In the genomic region with DNA sequence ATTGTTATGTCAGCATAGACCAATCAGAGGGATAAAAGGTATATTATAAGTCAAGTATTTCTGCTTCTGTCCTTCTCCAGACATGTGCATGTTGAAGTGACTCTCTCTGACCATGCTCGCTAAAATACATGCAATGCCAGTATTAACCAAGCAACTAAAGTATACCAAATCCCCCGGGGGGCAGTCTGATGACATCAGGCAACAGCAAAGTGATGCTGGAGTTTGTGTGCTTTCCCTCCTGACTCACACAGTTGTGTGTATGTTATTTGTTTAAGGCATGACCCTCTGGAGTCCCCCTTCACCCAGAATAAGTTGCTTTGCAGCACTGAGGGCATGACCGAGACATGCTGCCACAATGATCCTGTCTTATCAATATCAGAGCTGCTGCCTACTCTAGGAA, we compare ENCODE assay signal across 31 cellular contexts. TPM values are rescaled to one million over a fixed set of nuclear protein-coding genes. Genes with fewer than 3 reads are reported as not detected.
"Had no signal": no experiment of that assay in that cellular context is flagged by ENCODE, and none has a peak within 500 bp of the region (broad histone marks: within the 10 kb centered on the region; RNA-seq: fewer than 3 reads in every experiment).

No MANE protein-coding gene starts in this region.

- H3K4me3 ChIP-seq: esophagus squamous epithelium, ovary, right lobe of liver, thyroid gland, upper lobe of right lung had no signal

- H3K27me3 ChIP-seq: ovary, right lobe of liver, thyroid gland had no signal

- DNase-seq: activated CD4-positive, alpha-beta T cell treated with anti-CD3 and anti-CD28 coated beads for 4 hours; activated CD4-positive, alpha-beta T cell treated with anti-CD3 and anti-CD28 coated beads, Interleukin-2, amount 50 U/mL, for 4 hours; activated CD8-positive, alpha-beta memory T cell treated with anti-CD3 and anti-CD28 coated beads, Interleukin-2, amount 50 U/mL, for 4 hours; activated effector memory CD4-positive, alpha-beta T cell treated with anti-CD3 and anti-CD28 coated beads, Interleukin-2, amount 50 U/mL, for 16 hours; activated naive CD4-positive, alpha-beta T cell treated with anti-CD3 and anti-CD28 coated beads for 36 hours; activated naive CD8-positive, alpha-beta T cell treated with anti-CD3 and anti-CD28 coated beads, Interleukin-2, amount 10 ng/mL, durations not matched to agents 7 days and 5 days; activated T-cell treated with anti-CD3 and anti-CD28 coated beads, Interleukin-2, amount 50 U/mL, for 1 hour; central memory CD4-positive, alpha-beta T cell; effector CD4-positive, alpha-beta T cell; esophagus squamous epithelium; hippocampal formation; left cardiac atrium; left ventricle myocardium superior; ovary; right lobe of liver; small intestine; stimulated activated CD4-positive, alpha-beta T cell treated with anti-CD3 and anti-CD28 coated beads, Interleukin-4, amount 100 ng/mL, for 4 hours; stimulated activated CD8-positive, alpha-beta memory T cell treated with anti-CD3 and anti-CD28 coated beads, Interleukin-4, amount 100 ng/mL, for 48 hours; stimulated activated naive CD8-positive, alpha-beta T cell treated with anti-CD3 and anti-CD28 coated beads, Interleukin-15, amount 100 ng/mL, for 72 hours; T-helper 1 cell; thyroid gland; upper lobe of right lung had no signal

- H3K27ac ChIP-seq: epithelial cell of prostate, esophagus squamous epithelium, ovary, right lobe of liver, thyroid gland, upper lobe of right lung, VCaP had no signal

- H3K36me3 ChIP-seq: esophagus squamous epithelium, ovary, right lobe of liver, thyroid gland, upper lobe of right lung had no signal

- ATAC-seq: left cardiac atrium; left ventricle myocardium superior; right lobe of liver; stimulated activated memory B cell treated with anti-CD40 and anti-IgM and Interleukin-4, amounts not matched to agents 10 μg/mL and 1 μg/mL and 100 μg/mL, for 72 hours; stimulated activated naive CD8-positive, alpha-beta T cell treated with anti-CD3 and anti-CD28 coated beads, Interleukin-15, amount 100 ng/mL, for 72 hours; upper lobe of right lung had no signal

- H3K9me3 ChIP-seq: esophagus squamous epithelium, ovary, right lobe of liver, thyroid gland, upper lobe of right lung had no signal

- H3K4me1 ChIP-seq: upper lobe of right lung had no signal

RNA-seq across cellular contexts. Expression of a gene that starts 2.1 kb away (rescaled TPM):
- total RNA-seq: activated CD8-positive, alpha-beta memory T cell treated with anti-CD3 and anti-CD28 coated beads for 36 hours; activated naive CD4-positive, alpha-beta T cell treated with anti-CD3 and anti-CD28 coated beads for 36 hours; activated naive CD8-positive, alpha-beta T cell treated with anti-CD3 and anti-CD28 coated beads, Interleukin-2, amount 10 ng/mL, durations not matched to agents 7 days and 5 days; astrocyte; esophagus squamous epithelium; lung microvascular endothelial cell; renal cortical epithelial cell; thyroid gland; upper lobe of right lung had no signal
- polyA plus RNA-seq: keratinocyte had no signal

RNA-seq across cellular contexts. Expression of a gene that starts 8.4 kb away (rescaled TPM):
- total RNA-seq: activated CD8-positive, alpha-beta memory T cell treated with anti-CD3 and anti-CD28 coated beads for 36 hours; activated naive CD4-positive, alpha-beta T cell treated with anti-CD3 and anti-CD28 coated beads for 36 hours; activated naive CD8-positive, alpha-beta T cell treated with anti-CD3 and anti-CD28 coated beads, Interleukin-2, amount 10 ng/mL, durations not matched to agents 7 days and 5 days; activated T-helper 1 cell treated with anti-CD3 and anti-CD28 coated beads, Interleukin-12 subunit alpha, Interleukin-12 subunit beta, Interleukin-2, Interleukin-4 antibody, amounts not matched to agents 30 ng/mL and 10 ng/mL and 1 ng/mL, durations not matched to agents 14 hours and 24 hours and 36 hours; lung microvascular endothelial cell had no signal
